In genomic region chr1:53860967-53861411, GRCh38 we compare ENCODE assay signal across 8 cellular contexts. TPM values are rescaled to one million over a fixed set of nuclear protein-coding genes. Genes with fewer than 3 reads are reported as not detected.
A peak's percentile ranks its signal among the peaks of the same experiment; 100 is the strongest.
DNase-seq lines count a peak whose midpoint lies in the region; ATAC-seq, FAIRE-seq and TF ChIP-seq lines count a peak whose summit lies in the region.

No MANE protein-coding gene starts in this region.

- H4K20me1 ChIP-seq in endothelial cell of umbilical vein (replicated peaks; ENCODE audit: control insufficient read depth, extremely low read depth, insufficient read depth, low read length) = no peaks in the 10 kb centered on the region

- CTCF ChIA-PET in Caco-2 (lab: Charles Lee) = interaction anchor here (0.8 to 2.9 kb wide), 7 partner anchors 18 to 220 kb away, joined by 3 to 17 read pairs (median 8); partner anchors contain the start of genes IFT25, LRRC42 and YIPF1
- CTCF ChIA-PET in HEK293T (lab: Yijun Ruan, JAX) = interaction anchor here (0.5 to 3.3 kb wide), 21 partner anchors 9 to 223 kb away, joined by 3 to 40 read pairs (median 4); partner anchors contain the start of genes IFT25 and LDLRAD1
- CTCF ChIA-PET in activated CD4-positive, alpha-beta T cell treated with anti-CD3 and anti-CD28 coated beads, Interleukin-2, amount 10 ng/mL, durations not matched to agents 7 days and 5 days (lab: Charles Lee) = interaction anchor here (0.6 to 4.7 kb wide), 27 partner anchors 9 to 133 kb away, joined by 3 to 32 read pairs (median 4); partner anchors contain the start of genes NDC1 and YIPF1
- CTCF ChIA-PET in endothelial cell of umbilical vein (lab: Charles Lee) = interaction anchor here (0.6 to 5.7 kb wide), 44 partner anchors 10 to 953 kb away, joined by 3 to 81 read pairs (median 4); partner anchors contain the start of genes IFT25, LRRC42, NDC1 and TCEANC2

- DNase-seq in Caco-2 (peak; percentile 41 to 55), HEK293T (ENCODE audit: extremely low spot score) (peak; percentile 69), NCI-H446 treated with DMSO at 0.1 percent for 48 hours (lab: John Stamatoyannopoulos, UW) (peak; percentile 54), endothelial cell of umbilical vein (ENCODE audit: low read depth, low spot score) (peak; percentile 51), naive B cell (peak; percentile 43), uterus (peak; percentile 20 to 38), foreskin melanocyte (no peak)
- peak; percentile 66 for DNase-seq in activated CD4-positive, alpha-beta T cell treated with anti-CD3 and anti-CD28 coated beads, Interleukin-2, amount 10 ng/mL, durations not matched to agents 7 days and 5 days

- no peaks in the 10 kb centered on the region for H3K79me2 ChIP-seq in endothelial cell of umbilical vein (ENCODE audit: control insufficient read depth, insufficient read depth, low read length)

- H3K4me2 ChIP-seq in endothelial cell of umbilical vein (ENCODE audit: insufficient read depth, low read length) = no peak overlapping the region

- H2AFZ ChIP-seq in endothelial cell of umbilical vein (ENCODE audit: low read depth, low read length) = no peak overlapping the region

- POLR2A ChIA-PET in Caco-2 (lab: Charles Lee) = no interaction called here
- POLR2A ChIA-PET in HEK293T (lab: Yijun Ruan, JAX) = interaction anchor here (0.7 to 1.5 kb wide), 3 partner anchors 18 to 339 kb away, joined by 3 read pairs; partner anchors contain the start of genes CYB5RL and MRPL37
- POLR2A ChIA-PET in activated CD4-positive, alpha-beta T cell treated with anti-CD3 and anti-CD28 coated beads, Interleukin-2, amount 10 ng/mL, durations not matched to agents 7 days and 5 days (lab: Charles Lee) = interaction anchor here (1.0 kb wide), 1 partner anchor 98 kb away, joined by 3 read pairs; no protein-coding TSS in a partner anchor
- POLR2A ChIA-PET in endothelial cell of umbilical vein (lab: Charles Lee) = no interaction called here

- no peaks in the 10 kb centered on the region for H3K36me3 ChIP-seq in Caco-2 (ENCODE audit: control insufficient read depth, insufficient read depth, low read length)
- peaks cover 0 to 4% of the 10 kb centered on the region in 2 experiments for H3K36me3 ChIP-seq in endothelial cell of umbilical vein (ENCODE audit: control insufficient read depth in 2 of 2, extremely low read depth in 1 of 2, insufficient read depth in 2 of 2, low read length in 2 of 2)
- H3K36me3 ChIP-seq in uterus = no peaks in the 10 kb centered on the region

- H3K4me3 ChIP-seq in Caco-2 (ENCODE audit: low read depth, low read length) (no peak overlapping the region), endothelial cell of umbilical vein (replicated peaks in 1 of 3; ENCODE audit: insufficient read depth in 1 of 3, low read depth in 1 of 3, low read length in 3 of 3) (no peak overlapping the region), uterus (no peak overlapping the region)

- dilution Hi-C loops in endothelial cell of umbilical vein (cut with MboI; ENCODE audit: extremely low pct_ligation_motif_present, low sequenced_read_pairs) = no loop called here

- peak; percentile 50 to 73 for ATAC-seq in naive B cell (ENCODE audit: low read depth in 2 of 2)

- H3K4me3 Mint-ChIP-seq in Caco-2 (ENCODE audit: unreplicated experiment) (peak overlapping the region; percentile 38), naive B cell (no peak overlapping the region)
- H3K4me3 Mint-ChIP-seq in activated CD4-positive, alpha-beta T cell treated with anti-CD3 and anti-CD28 coated beads, Interleukin-2, amount 10 ng/mL, durations not matched to agents 7 days and 5 days = no peak overlapping the region

- no peak for FAIRE-seq in endothelial cell of umbilical vein (lab: Jason Lieb, UNC)

- H3K9me3 Mint-ChIP-seq in Caco-2 (ENCODE audit: unreplicated experiment) (no peaks in the 10 kb centered on the region), naive B cell (no peaks in the 10 kb centered on the region)
- H3K9me3 Mint-ChIP-seq in activated CD4-positive, alpha-beta T cell treated with anti-CD3 and anti-CD28 coated beads, Interleukin-2, amount 10 ng/mL, durations not matched to agents 7 days and 5 days = no peaks in the 10 kb centered on the region

- H3K36me3 Mint-ChIP-seq in Caco-2 (ENCODE audit: insufficient read depth, unreplicated experiment) (peaks cover 6% of the 10 kb centered on the region), naive B cell (peaks cover 7 to 14% of the 10 kb centered on the region in 2 donors)
- peaks cover 9% of the 10 kb centered on the region for H3K36me3 Mint-ChIP-seq in activated CD4-positive, alpha-beta T cell treated with anti-CD3 and anti-CD28 coated beads, Interleukin-2, amount 10 ng/mL, durations not matched to agents 7 days and 5 days (ENCODE audit: low read depth)

- H3K27ac ChIP-seq in endothelial cell of umbilical vein (ENCODE audit: insufficient read depth, low read depth, low read length) (no peak overlapping the region), uterus (no peak overlapping the region)

- H3K27ac Mint-ChIP-seq in Caco-2 (ENCODE audit: unreplicated experiment) (no peak overlapping the region), naive B cell (peak overlapping the region in 1 of 6 donors; percentile 61)
- peak overlapping the region; percentile 68 for H3K27ac Mint-ChIP-seq in activated CD4-positive, alpha-beta T cell treated with anti-CD3 and anti-CD28 coated beads, Interleukin-2, amount 10 ng/mL, durations not matched to agents 7 days and 5 days

- no peak overlapping the region for H3K9ac ChIP-seq in endothelial cell of umbilical vein (replicated peaks; ENCODE audit: extremely low read depth, insufficient read depth, low read length)

- no peaks in the 10 kb centered on the region for H3K4me1 Mint-ChIP-seq in Caco-2 (ENCODE audit: low read depth, unreplicated experiment)
- peaks cover 14% of the 10 kb centered on the region for H3K4me1 Mint-ChIP-seq in activated CD4-positive, alpha-beta T cell treated with anti-CD3 and anti-CD28 coated beads, Interleukin-2, amount 10 ng/mL, durations not matched to agents 7 days and 5 days
- H3K4me1 Mint-ChIP-seq in naive B cell = peaks cover 17 to 21% (median 19%) of the 10 kb centered on the region in 3 donors

- H3K4me1 ChIP-seq in Caco-2 = no peaks in the 10 kb centered on the region
- no peaks in the 10 kb centered on the region for H3K4me1 ChIP-seq in endothelial cell of umbilical vein (ENCODE audit: control insufficient read depth, extremely low read depth, insufficient read depth, low read length)
- H3K4me1 ChIP-seq in uterus = no peaks in the 10 kb centered on the region

- intact Hi-C loops in Caco-2 (cut with micrococcal nuclease; ENCODE audit: unreplicated experiment) = loop anchor here (1.0 to 2.0 kb wide), 2 partner anchors 88 to 220 kb away; no protein-coding TSS in a partner anchor
- intact Hi-C loops in endothelial cell of umbilical vein (cut with micrococcal nuclease) = loop anchor here (1.0 to 5.0 kb wide), 5 partner anchors 88 to 951 kb away; no protein-coding TSS in a partner anchor
- intact Hi-C loops in uterus (cut with DNase I; ENCODE audit: low total_unique reads) = no loop called here

- BruUV-seq in Caco-2 (replicated peaks; lab: Mats Ljungman, UMichigan) = no TSS peak
- no TSS peak for BruUV-seq in endothelial cell of umbilical vein (replicated peaks; lab: Mats Ljungman, UMichigan)

- TF ChIP-seq CTCF in Caco-2 (IDR thresholded peaks at IDR 0.05; ENCODE audit: insufficient read depth in 1 of 2, low read depth in 1 of 2, low read length in 1 of 2, severe bottlenecking in 1 of 2, unreplicated experiment in 1 of 2) (peak; percentile 60 to 71), endothelial cell of umbilical vein (IDR thresholded peaks at IDR 0.05; ENCODE audit: extremely low read depth in 1 of 2, insufficient read depth in 1 of 2, low read depth in 1 of 2, low read length in 2 of 2) (peak; percentile 79 to 85), uterus (IDR thresholded peaks at IDR 0.05) (peak; percentile 55 to 68 (median 63))

- H3K9me3 ChIP-seq in Caco-2 (no peaks in the 10 kb centered on the region), endothelial cell of umbilical vein (replicated peaks; ENCODE audit: control insufficient read depth, insufficient read depth, low read length) (no peaks in the 10 kb centered on the region), uterus (no peaks in the 10 kb centered on the region)

- H3K9me1 ChIP-seq in endothelial cell of umbilical vein (replicated peaks; ENCODE audit: control insufficient read depth, extremely low read depth, insufficient read depth, low read length) = no peaks in the 10 kb centered on the region

- H3K27me3 ChIP-seq in Caco-2 (replicated peaks; ENCODE audit: control insufficient read depth, insufficient read depth, low read length) (no peaks in the 10 kb centered on the region), endothelial cell of umbilical vein (ENCODE audit: control insufficient read depth in 2 of 2, insufficient read depth in 2 of 2, low read length in 2 of 2) (no peaks in the 10 kb centered on the region), uterus (no peaks in the 10 kb centered on the region)

- TF ChIP-seq POLR2A in endothelial cell of umbilical vein (IDR thresholded peaks at IDR 0.05; ENCODE audit: low read depth, low read length) = no peak
- no peak for TF ChIP-seq POLR2A in uterus (IDR thresholded peaks at IDR 0.05)

- no peaks in the 10 kb centered on the region for H3K27me3 Mint-ChIP-seq in Caco-2 (ENCODE audit: insufficient read depth, unreplicated experiment)
- no peaks in the 10 kb centered on the region for H3K27me3 Mint-ChIP-seq in activated CD4-positive, alpha-beta T cell treated with anti-CD3 and anti-CD28 coated beads, Interleukin-2, amount 10 ng/mL, durations not matched to agents 7 days and 5 days
- no peaks in the 10 kb centered on the region for H3K27me3 Mint-ChIP-seq in naive B cell

RNA-seq across cellular contexts. Expression of gene NDC1, which starts 22.9 kb away (rescaled TPM):
- total RNA-seq in Caco-2 (2022) (28.8 and 29.6 TPM in 2 replicates), endothelial cell of umbilical vein (29.2 and 30.2 TPM in 2 replicates), uterus (10 to 100 TPM in 3 of 4 donors, 1 to 10 TPM in 1; 6.1 to 41.8 (median 16.8) TPM)
- total RNA-seq in activated CD4-positive, alpha-beta T cell treated with anti-CD3 and anti-CD28 coated beads, Interleukin-2, amount 10 ng/mL, durations not matched to agents 7 days and 5 days = 10 to 100 TPM; 25.4 to 26.6 TPM
- polyA plus RNA-seq in endothelial cell of umbilical vein (21.9 and 23.2 TPM in 2 replicates), naive B cell (ENCODE audit: low read depth in 6 of 6) (1 to 10 TPM; 4.9 to 9.5 (median 7.0) TPM)
- 15.2 and 17.3 TPM in 2 replicates for polyA plus RNA-seq in endothelial cell of umbilical vein (2011; cell fraction: cytosol; rRNA removed)
- 10.8 and 12.3 TPM in 2 replicates for polyA plus RNA-seq in endothelial cell of umbilical vein (2011; cell fraction: nucleus; rRNA removed)
- polyA plus RNA-seq in endothelial cell of umbilical vein (2012) = 11.1 and 23.9 TPM in 2 replicates
- 67.3 and 69.5 TPM in 2 replicates for polyA minus RNA-seq in endothelial cell of umbilical vein
- 64.5 TPM for polyA minus RNA-seq in endothelial cell of umbilical vein (2011; cell fraction: cytosol; rRNA and poly(A)+ RNA removed)
- 14.1 and 22.1 TPM in 2 replicates for polyA minus RNA-seq in endothelial cell of umbilical vein (2011; cell fraction: nucleus; rRNA and poly(A)+ RNA removed)

RNA-seq across cellular contexts. Expression of gene YIPF1, which starts 28.6 kb away (rescaled TPM):
- total RNA-seq in Caco-2 (2022) (16.6 and 17.2 TPM in 2 replicates), endothelial cell of umbilical vein (14.8 TPM in 2 replicates), uterus (10 to 100 TPM in 3 of 4 donors, 1 to 10 TPM in 1; 6.7 to 25.9 (median 14.8) TPM)
- 10 to 100 TPM; 16.3 to 20.6 TPM for total RNA-seq in activated CD4-positive, alpha-beta T cell treated with anti-CD3 and anti-CD28 coated beads, Interleukin-2, amount 10 ng/mL, durations not matched to agents 7 days and 5 days
- polyA plus RNA-seq in endothelial cell of umbilical vein (26.2 and 28.1 TPM in 2 replicates), naive B cell (ENCODE audit: low read depth in 6 of 6) (10 to 100 TPM; 20.7 to 41.1 (median 24.3) TPM)
- polyA plus RNA-seq in endothelial cell of umbilical vein (2011; cell fraction: cytosol; rRNA removed) = 20.5 and 23.6 TPM in 2 replicates
- polyA plus RNA-seq in endothelial cell of umbilical vein (2011; cell fraction: nucleus; rRNA removed) = 19.9 and 21.6 TPM in 2 replicates
- polyA plus RNA-seq in endothelial cell of umbilical vein (2012) = 15.1 and 18.8 TPM in 2 replicates
- 25.5 and 29.5 TPM in 2 replicates for polyA minus RNA-seq in endothelial cell of umbilical vein
- polyA minus RNA-seq in endothelial cell of umbilical vein (2011; cell fraction: cytosol; rRNA and poly(A)+ RNA removed) = 6.6 TPM
- 6.6 and 9.8 TPM in 2 replicates for polyA minus RNA-seq in endothelial cell of umbilical vein (2011; cell fraction: nucleus; rRNA and poly(A)+ RNA removed)

RNA-seq across cellular contexts. Expression of gene DIO1, which starts 33.0 kb away (rescaled TPM):
- total RNA-seq in Caco-2 (2022) = 6.8 and 7.1 TPM in 2 replicates
- total RNA-seq in activated CD4-positive, alpha-beta T cell treated with anti-CD3 and anti-CD28 coated beads, Interleukin-2, amount 10 ng/mL, durations not matched to agents 7 days and 5 days = not detected
- not detected in 2 replicates for total RNA-seq in endothelial cell of umbilical vein
- not detected in 2 replicates for polyA plus RNA-seq in endothelial cell of umbilical vein
- not detected in 2 replicates for polyA plus RNA-seq in endothelial cell of umbilical vein (2011; cell fraction: cytosol; rRNA removed)
- not detected in 2 replicates for polyA plus RNA-seq in endothelial cell of umbilical vein (2011; cell fraction: nucleus; rRNA removed)
- 0.09 and 0.16 TPM in 2 replicates for polyA plus RNA-seq in endothelial cell of umbilical vein (2012)
- polyA minus RNA-seq in endothelial cell of umbilical vein = not detected in 2 replicates
- polyA minus RNA-seq in endothelial cell of umbilical vein (2011; cell fraction: cytosol; rRNA and poly(A)+ RNA removed) = not detected
- polyA minus RNA-seq in endothelial cell of umbilical vein (2011; cell fraction: nucleus; rRNA and poly(A)+ RNA removed) = not detected in 2 replicates
- polyA plus RNA-seq in naive B cell (ENCODE audit: low read depth in 6 of 6) = not detected
- 1 to 10 TPM in 1 of 4 donors, not detected in 3; 2.1 TPM for total RNA-seq in uterus

Comparison
In these comparisons a context has a peak if more than half of its experiments do, and no peak if none do; other contexts are left out.
1. POLR2A ChIA-PET loops: an anchor here in HEK293T (0.7 to 1.5 kb wide) and activated CD4-positive, alpha-beta T cell treated with anti-CD3 and anti-CD28 coated beads, Interleukin-2, amount 10 ng/mL, durations not matched to agents 7 days and 5 days (1.0 kb wide); none called in Caco-2 and endothelial cell of umbilical vein.